In genomic region chr14:66099931-66100330, GRCh38 we compare ENCODE assay signal across 18 cellular contexts.
DNase-seq lines count a peak whose midpoint lies in the region; ATAC-seq and TF ChIP-seq lines count a peak whose summit lies in the region.
"Had no signal": no experiment of that assay in that cellular context is flagged by ENCODE, and none has a peak within 500 bp of the region (broad histone marks: within the 10 kb centered on the region; RNA-seq: fewer than 3 reads in every experiment).

No MANE protein-coding gene starts in this region.

- POLR2A ChIA-PET in GM10248 (lab: Yijun Ruan, JAX): no interaction called here

- H3K4me1 ChIP-seq in gastroesophageal sphincter: no peaks in the 10 kb centered on the region

- H3K36me3 ChIP-seq in gastroesophageal sphincter: no peaks in the 10 kb centered on the region
- H3K36me3 ChIP-seq: cardiac muscle cell had no signal

- TF ChIP-seq CTCF in GM10248 (IDR thresholded peaks at IDR 0.05; ENCODE audit: control extremely low read depth, extremely low read depth, low read depth, missing control alignments) (no peak), gastroesophageal sphincter (IDR thresholded peaks at IDR 0.05) (no peak)

- CTCF ChIA-PET in GM10248 (lab: Yijun Ruan, JAX): no interaction called here

- no peak for TF ChIP-seq EP300 in gastroesophageal sphincter (IDR thresholded peaks at IDR 0.05)

- no peak overlapping the region for H3K4me3 ChIP-seq in gastroesophageal sphincter
- H3K4me3 ChIP-seq: cardiac muscle cell had no signal

- H3K9me3 ChIP-seq in gastroesophageal sphincter: no peaks in the 10 kb centered on the region

- no peak overlapping the region for H3K27ac ChIP-seq in gastroesophageal sphincter
- H3K27ac ChIP-seq: cardiac muscle cell had no signal

- peaks cover under 1% of the 10 kb centered on the region for H3K27me3 ChIP-seq in gastroesophageal sphincter
- H3K27me3 ChIP-seq: cardiac muscle cell had no signal

- DNase-seq in GM10248 (ENCODE audit: extremely low spot score) (peak; percentile 37), NCI-H524 (lab: John Stamatoyannopoulos, UW) (no peak)
- DNase-seq: activated CD4-positive, alpha-beta T cell treated with anti-CD3 and anti-CD28 coated beads, Interleukin-2, amount 50 U/mL, for 4 hours; activated naive CD4-positive, alpha-beta T cell treated with Interleukin-2 at 50 U/mL for 16 hours; DMS53; foreskin melanocyte; KBM-7; NCI-H1417 treated with DMSO at 0.1 percent for 48 hours; NCI-H526; Right ventricle myocardium superior had no signal

- ATAC-seq in GM18498 (IDR thresholded peaks at IDR 0.05; ENCODE audit: unreplicated experiment): peak; percentile 79
- ATAC-seq in GM21381 (IDR thresholded peaks at IDR 0.05; ENCODE audit: unreplicated experiment): peak; percentile 62
- peak; percentile 73 for ATAC-seq in HG03342 (IDR thresholded peaks at IDR 0.05; ENCODE audit: unreplicated experiment)
- ATAC-seq in HG03097 (IDR thresholded peaks at IDR 0.05; ENCODE audit: low FRiP score, unreplicated experiment): no peak
- ATAC-seq in HG02840 (IDR thresholded peaks at IDR 0.05; ENCODE audit: low FRiP score, unreplicated experiment): no peak
- ATAC-seq in gastroesophageal sphincter: no peak
- ATAC-seq: sciatic nerve had no signal

- 85% methylated on average over 1 of the region's 1 CpG; no CpG with 5 or more reads in 1 of the 2 donors for WGBS in gastroesophageal sphincter (ENCODE audit: low coverage in 1 of 2), 2 donors

- TF ChIP-seq POLR2A in gastroesophageal sphincter (IDR thresholded peaks at IDR 0.05): no peak

Comparison
In these comparisons a context has a peak if more than half of its experiments do, and no peak if none do; other contexts are left out.
1. ATAC-seq: peak in GM18498 (single experiment), GM21381 (single experiment) and HG03342 (single experiment); none in HG03097 (single experiment), HG02840 (single experiment) and gastroesophageal sphincter (single experiment).